Comparison of ENCODE assay signal across 8 cellular contexts in genomic region chr10:110568055-110568735, GRCh38. TPM values are rescaled to one million over a fixed set of nuclear protein-coding genes. Genes with fewer than 3 reads are reported as not detected.
DNase-seq lines count a peak whose midpoint lies in the region; ATAC-seq, FAIRE-seq and TF ChIP-seq lines count a peak whose summit lies in the region.

No MANE protein-coding gene starts in this region.

- H3K36me3 Mint-ChIP-seq in CD14-positive monocyte (peaks cover 9 to 10% of the 10 kb centered on the region in 2 donors), MCF 10A (ENCODE audit: insufficient read depth, unreplicated experiment) (no peaks in the 10 kb centered on the region)

- H3K4me1 ChIP-seq in keratinocyte (ENCODE audit: control insufficient read depth, extremely low read depth, insufficient read depth, low read length): peaks cover 10% of the 10 kb centered on the region

- H3K27ac Mint-ChIP-seq in CD14-positive monocyte: peak overlapping the region; percentile 38 to 98 (median 97)
- H3K27ac Mint-ChIP-seq in MCF 10A (ENCODE audit: low read depth, unreplicated experiment): peak overlapping the region; percentile 99

- peak overlapping the region; percentile 94 for H3K4me2 ChIP-seq in keratinocyte (ENCODE audit: control insufficient read depth, extremely low read depth, insufficient read depth, low read depth, low read length)

- DNase-seq in CD14-positive monocyte (ENCODE audit: low spot score): no peak
- peak; percentile 45 for DNase-seq in T1000 (lab: John Stamatoyannopoulos, UW)
- peak; percentile 38 for DNase-seq in MCF 10A (ENCODE audit: unreplicated experiment)
- DNase-seq in keratinocyte (ENCODE audit: low read depth, low spot score): no peak
- peak; percentile 26 to 38 for DNase-seq in stimulated activated CD4-positive, alpha-beta T cell treated with anti-CD3 and anti-CD28 coated beads, Interleukin-15, amount 100 ng/mL, for 1 hour (ENCODE audit: low read depth in 1 of 2, low spot score in 1 of 2)
- DNase-seq in DMS153 treated with DMSO at 0.1 percent for 48 hours (lab: John Stamatoyannopoulos, UW; ENCODE audit: unreplicated experiment): no peak

- H3K79me2 ChIP-seq in keratinocyte (ENCODE audit: control insufficient read depth, insufficient read depth, low read length): peaks cover 51% of the 10 kb centered on the region

- peaks cover 0 to 5% (median 3%) of the 10 kb centered on the region in 3 donors for H3K27me3 Mint-ChIP-seq in CD14-positive monocyte (ENCODE audit: low read depth in 3 of 3)
- no peaks in the 10 kb centered on the region for H3K27me3 Mint-ChIP-seq in MCF 10A (ENCODE audit: insufficient read depth, unreplicated experiment)

- H3K4me3 Mint-ChIP-seq in CD14-positive monocyte (peak overlapping the region; percentile 91 to 98), MCF 10A (ENCODE audit: unreplicated experiment) (peak overlapping the region; percentile 95)

- no peaks in the 10 kb centered on the region for H3K9me1 ChIP-seq in keratinocyte (ENCODE audit: control insufficient read depth, extremely low read depth, insufficient read depth, low read length)

- BruUV-seq in MCF 10A (replicated peaks; lab: Mats Ljungman, UMichigan): no TSS peak

- ATAC-seq in GM19397 (IDR thresholded peaks at IDR 0.05; ENCODE audit: unreplicated experiment) (peak; percentile 34), HG03460 (IDR thresholded peaks at IDR 0.05; ENCODE audit: unreplicated experiment) (peak; percentile 22)

- H3K9ac ChIP-seq in keratinocyte (ENCODE audit: control insufficient read depth, extremely low read depth, insufficient read depth, low read length): peak overlapping the region; percentile 95

- peaks cover 3% of the 10 kb centered on the region in 2 experiments for H3K36me3 ChIP-seq in keratinocyte (ENCODE audit: control insufficient read depth in 2 of 2, extremely low read depth in 1 of 2, insufficient read depth in 2 of 2, low read length in 2 of 2)

- H3K9me3 Mint-ChIP-seq in CD14-positive monocyte (peaks cover 0 to 3% (median 0%) of the 10 kb centered on the region in 7 donors), MCF 10A (ENCODE audit: unreplicated experiment) (no peaks in the 10 kb centered on the region)

- H4K20me1 ChIP-seq in keratinocyte (ENCODE audit: control insufficient read depth, extremely low read depth, insufficient read depth, low read length): no peaks in the 10 kb centered on the region

- POLR2A ChIA-PET in MCF 10A (lab: Yijun Ruan, JAX): interaction anchor here (0.7 to 2.3 kb wide), 7 partner anchors 9 to 315 kb away, joined by 3 to 10 read pairs (median 5); no protein-coding TSS in a partner anchor

- peak overlapping the region; percentile 98 for H2AFZ ChIP-seq in keratinocyte (ENCODE audit: control insufficient read depth, low read length)

- peaks cover 40% of the 10 kb centered on the region for H3K4me1 Mint-ChIP-seq in CD14-positive monocyte
- peaks cover 21% of the 10 kb centered on the region for H3K4me1 Mint-ChIP-seq in MCF 10A (ENCODE audit: insufficient read depth, unreplicated experiment)

- H3K4me3 ChIP-seq in keratinocyte (ENCODE audit: control insufficient read depth in 2 of 3, extremely low read depth in 1 of 3, insufficient read depth in 2 of 3, low read depth in 1 of 3, low read length in 3 of 3): peak overlapping the region; percentile 89 to 98 (median 90)

- no peaks in the 10 kb centered on the region for H3K27me3 ChIP-seq in keratinocyte (ENCODE audit: control insufficient read depth, extremely low read depth, insufficient read depth, low read length)

- dilution Hi-C loops in keratinocyte (cut with MboI; ENCODE audit: extremely low pct_ligation_motif_present, low sequenced_read_pairs): loop anchor here (25.0 kb wide), 1 partner anchor 256 kb away; the partner anchor contains the start of gene SMNDC1

- peak overlapping the region; percentile 97 for H3K27ac ChIP-seq in keratinocyte (ENCODE audit: control insufficient read depth, insufficient read depth, low read length)

- CTCF ChIA-PET in MCF 10A (lab: Yijun Ruan, JAX): interaction anchor here (0.5 to 0.7 kb wide), 3 partner anchors 69 to 728 kb away, joined by 3 read pairs; no protein-coding TSS in a partner anchor

- H3K9me3 ChIP-seq in keratinocyte (ENCODE audit: control insufficient read depth, low read depth, low read length): no peaks in the 10 kb centered on the region

- intact Hi-C loops in CD14-positive monocyte (cut with micrococcal nuclease) (loop anchor here (5.0 to 10.0 kb wide), 2 partner anchors 261 to 263 kb away; partner anchors contain the start of gene SMNDC1 (in 1 of the 2)), MCF 10A (cut with micrococcal nuclease) (no loop called here)

- no peak for FAIRE-seq in keratinocyte (lab: Jason Lieb, UNC)

- TF ChIP-seq CTCF in CD14-positive monocyte (IDR thresholded peaks at IDR 0.05) (no peak), MCF 10A (IDR thresholded peaks at IDR 0.05; ENCODE audit: unreplicated experiment) (no peak), keratinocyte (optimal IDR thresholded peaks at IDR 0.05 in 1 of 3, IDR thresholded peaks at IDR 0.05 in 1 of 3, conservative IDR thresholded peaks at IDR 0.05 in 1 of 3; ENCODE audit: extremely low read depth in 1 of 3, insufficient read depth in 2 of 3, low read length in 3 of 3) (no peak)

RNA-seq across cellular contexts. Expression of gene SMC3, which starts 0.7 kb away (rescaled TPM):
- polyA plus RNA-seq in CD14-positive monocyte: 10 to 100 TPM; 21.1 to 33.9 TPM
- total RNA-seq in MCF 10A (2022): 43.0 and 43.2 TPM in 2 replicates
- polyA plus RNA-seq in keratinocyte: 6.2 to 16.3 TPM (median 12.2 TPM) in 3 replicates
- polyA plus RNA-seq in keratinocyte (2011; ENCODE audit: low read depth): 76.4 TPM
- polyA plus RNA-seq in keratinocyte (2011; cell fraction: cytosol; rRNA removed): 6.2 and 9.8 TPM in 2 replicates
- 9.5 and 17.2 TPM in 2 replicates for polyA plus RNA-seq in keratinocyte (2011; cell fraction: nucleus; rRNA removed)
- 15.1 and 21.7 TPM in 2 replicates for polyA plus RNA-seq in keratinocyte (2012; ENCODE audit: low replicate concordance)
- 1.8 to 8.1 TPM (median 2.2 TPM) in 3 replicates for polyA minus RNA-seq in keratinocyte
- polyA minus RNA-seq in keratinocyte (2011; cell fraction: cytosol; rRNA and poly(A)+ RNA removed): 6.1 TPM
- polyA minus RNA-seq in keratinocyte (2011; cell fraction: nucleus; rRNA and poly(A)+ RNA removed): 4.3 and 7.1 TPM in 2 replicates

Comparison
In these comparisons a context has a peak if more than half of its experiments do, and no peak if none do; other contexts are left out.
1. DNase-seq: peak in T1000 (single experiment), MCF 10A (single experiment) and stimulated activated CD4-positive, alpha-beta T cell treated with anti-CD3 and anti-CD28 coated beads, Interleukin-15, amount 100 ng/mL, for 1 hour (2 of 2); none in CD14-positive monocyte (single experiment), keratinocyte (single experiment) and DMS153 treated with DMSO at 0.1 percent for 48 hours (single experiment).